8 cellular contexts compared by ENCODE assay signal in genomic region chr22:38316340-38317236, GRCh38. TPM values are rescaled to one million over a fixed set of nuclear protein-coding genes. Genes with fewer than 3 reads are reported as not detected.
A peak's percentile ranks its signal among the peaks of the same experiment; 100 is the strongest.
DNase-seq lines count a peak whose midpoint lies in the region; ATAC-seq, FAIRE-seq and TF ChIP-seq lines count a peak whose summit lies in the region.

No MANE protein-coding gene starts in this region.

- peak overlapping the region; percentile 85 for H3K4ac ChIP-seq in IMR-90 (ENCODE audit: low read depth, low read length)

- H3K9me1 ChIP-seq in IMR-90 (ENCODE audit: insufficient read depth, low read length), result peaks cover 20% of the 10 kb centered on the region

- BruUV-seq in IMR-90 (replicated peaks; lab: Mats Ljungman, UMichigan), result TSS peak; percentile 10

- peak overlapping the region; percentile 97 for H3K14ac ChIP-seq in IMR-90 (replicated peaks; ENCODE audit: low read depth, low read length)

- H3K9me3 ChIP-seq in IMR-90 (ENCODE audit: control insufficient read depth, insufficient read depth, low read length) (no peaks in the 10 kb centered on the region), WERI-Rb-1 (ENCODE audit: severe bottlenecking) (no peaks in the 10 kb centered on the region), iPS-20b (ENCODE audit: insufficient read depth, low read depth, low read length) (no peaks in the 10 kb centered on the region), sigmoid colon (no peaks in the 10 kb centered on the region)

- POLR2A ChIA-PET in IMR-90 (lab: Charles Lee; ENCODE audit: unreplicated experiment), result interaction anchor here (0.6 kb wide), 2 partner anchors 113 to 179 kb away, joined by 5 to 12 read pairs; no protein-coding TSS in a partner anchor

- no peak for TF ChIP-seq CTCF in IMR-90 (conservative IDR thresholded peaks at IDR 0.05; ENCODE audit: low read depth, low read length)
- TF ChIP-seq CTCF in WERI-Rb-1 (IDR thresholded peaks at IDR 0.05; ENCODE audit: low read depth, low read length), result no peak
- no peak for TF ChIP-seq CTCF in cardiac fibroblast (IDR thresholded peaks at IDR 0.05; ENCODE audit: low read depth, low read length)
- TF ChIP-seq CTCF in sigmoid colon (IDR thresholded peaks at IDR 0.05), result no peak

- H3K23ac ChIP-seq in IMR-90 (ENCODE audit: low read depth, low read length), result peak overlapping the region; percentile 99

- H2BK15ac ChIP-seq in IMR-90 (ENCODE audit: low read depth, low read length), result peak overlapping the region; percentile 72; the same call in 1 of the 3 replicates

- peak overlapping the region; percentile 83 to 86 for H4K8ac ChIP-seq in IMR-90 (ENCODE audit: low read depth in 2 of 2, low read length in 2 of 2)

- H2BK120ac ChIP-seq in IMR-90 (ENCODE audit: low read depth, low read length), result peak overlapping the region; percentile 79

- peak overlapping the region; percentile 93 for H4K91ac ChIP-seq in IMR-90 (ENCODE audit: insufficient read depth, low read depth, low read length)

- peak overlapping the region; percentile 75 for H2AFZ ChIP-seq in IMR-90 (replicated peaks; ENCODE audit: low read length, poor library complexity)

- H3K18ac ChIP-seq in IMR-90 (ENCODE audit: low read depth, low read length), result peak overlapping the region; percentile 91

- TF ChIP-seq POLR2A in IMR-90 (IDR thresholded peaks at IDR 0.05; ENCODE audit: low read depth, low read length) (peak; percentile 69), sigmoid colon (IDR thresholded peaks at IDR 0.05) (peak; percentile 32 to 55)

- CTCF ChIA-PET in IMR-90 (lab: Yijun Ruan, JAX), result no interaction called here

- H3K9ac ChIP-seq in IMR-90 (ENCODE audit: low read depth, low read length) (peak overlapping the region; percentile 99), iPS-20b (ENCODE audit: low read depth, low read length) (peak overlapping the region; percentile 95)

- in situ Hi-C loops in IMR-90 (cut with MboI; ENCODE audit: low sequenced_read_pairs), result no loop called here

- peak overlapping the region; percentile 94 for H2BK5ac ChIP-seq in IMR-90 (ENCODE audit: low read depth, low read length, poor library complexity, severe bottlenecking)

- peaks cover 46% of the 10 kb centered on the region for H4K20me1 ChIP-seq in IMR-90 (ENCODE audit: insufficient read depth, low read length)

- H3K4me2 ChIP-seq in IMR-90 (ENCODE audit: low read depth, low read length), result peak overlapping the region; percentile 92

- peaks cover 33% of the 10 kb centered on the region for H3K4me1 ChIP-seq in IMR-90 (ENCODE audit: control insufficient read depth, insufficient read depth, low read length)
- peaks cover 37% of the 10 kb centered on the region for H3K4me1 ChIP-seq in iPS-20b (ENCODE audit: insufficient read depth, low read length)
- peaks cover 0 to 56% (median 55%) of the 10 kb centered on the region in 4 donors for H3K4me1 ChIP-seq in sigmoid colon

- H3K79me1 ChIP-seq in IMR-90 (ENCODE audit: low read depth in 1 of 2, low read length in 2 of 2), result peaks cover 0 to 40% of the 10 kb centered on the region in 2 experiments; a peak in 2 of 4 replicates

- TF ChIP-seq EP300 in sigmoid colon (IDR thresholded peaks at IDR 0.05), result no peak

- WGBS in IMR-90 (ENCODE audit: extremely low coverage in 2 of 2, insufficient read length in 1 of 2), 2 experiments, result 0% methylated on average over 24 of the region's 70 CpGs; no CpG with 5 or more reads in 1 of the 2 experiments
- 1% methylated on average over 70 of the region's 70 CpGs for WGBS in sigmoid colon, 2 donors

- dilution Hi-C loops in IMR-90 (cut with HindIII; ENCODE audit: low sequenced_read_pairs, unreplicated experiment), result no loop called here

- ATAC-seq in IMR-90 (ENCODE audit: low read depth), result peak; percentile 32
- no peak for ATAC-seq in GM18858 (IDR thresholded peaks at IDR 0.05; ENCODE audit: unreplicated experiment)

- H3K56ac ChIP-seq in IMR-90 (ENCODE audit: extremely low read depth, insufficient read depth, low read length), result peak overlapping the region; percentile 97

- H3K27me3 ChIP-seq in IMR-90 (ENCODE audit: control insufficient read depth, insufficient read depth, low read length) (no peaks in the 10 kb centered on the region), WERI-Rb-1 (ENCODE audit: insufficient read depth, low read depth, severe bottlenecking) (no peaks in the 10 kb centered on the region), iPS-20b (ENCODE audit: insufficient read depth, low read length) (no peaks in the 10 kb centered on the region), sigmoid colon (no peaks in the 10 kb centered on the region)

- intact Hi-C loops in IMR-90 (cut with micrococcal nuclease), result loop anchor here (2.0 kb wide), 1 partner anchor 78 kb away; no protein-coding TSS in a partner anchor
- intact Hi-C loops in sigmoid colon (cut with DNase I), result loop anchor here (1.0 to 5.0 kb wide), 2 partner anchors 114 to 249 kb away; no protein-coding TSS in a partner anchor

- peak overlapping the region; percentile 97 for H2AK9ac ChIP-seq in IMR-90 (replicated peaks; ENCODE audit: low read depth, low read length, poor library complexity)

- H3K36me3 ChIP-seq in IMR-90 (ENCODE audit: control insufficient read depth, insufficient read depth, low read length) (peaks cover 13% of the 10 kb centered on the region), WERI-Rb-1 (peaks cover 43% of the 10 kb centered on the region), iPS-20b (ENCODE audit: insufficient read depth, low read depth, low read length) (peaks cover 28% of the 10 kb centered on the region), sigmoid colon (peaks cover 0 to 6% (median 0%) of the 10 kb centered on the region in 4 donors)

- FAIRE-seq in GM18507 (lab: Jason Lieb, UNC), result no peak

- TF ChIP-seq RAD21 in IMR-90 (IDR thresholded peaks at IDR 0.05; ENCODE audit: low read length), result no peak

- H2AK5ac ChIP-seq in IMR-90 (ENCODE audit: low read depth, low read length), result peak overlapping the region; percentile 99

- DNase-seq in GM18507 (ENCODE audit: extremely low spot score, insufficient read length, low read depth) (peak; percentile 32), IMR-90 (peak; percentile 51), WERI-Rb-1 (peak; percentile 58), cardiac fibroblast (ENCODE audit: low read depth in 2 of 2) (peak; percentile 60 to 72), sigmoid colon (peak; percentile 87), A172 (ENCODE audit: low spot score) (no peak)

- H3K27ac ChIP-seq in IMR-90 (ENCODE audit: insufficient read depth, low read length) (peak overlapping the region; percentile 98), WERI-Rb-1 (peak overlapping the region; percentile 94), iPS-20b (ENCODE audit: low read length) (peak overlapping the region; percentile 13), sigmoid colon (peak overlapping the region; percentile 96 to 99 (median 98))

- H2BK20ac ChIP-seq in IMR-90 (ENCODE audit: low read depth, low read length), result peak overlapping the region; percentile 61; the same call in 1 of the 2 replicates

- peak overlapping the region; percentile 92 for H4K5ac ChIP-seq in IMR-90 (ENCODE audit: low read depth, low read length)

- peak overlapping the region; percentile 92 for H3K4me3 ChIP-seq in IMR-90 (ENCODE audit: insufficient read depth, low read depth, low read length)
- peak overlapping the region; percentile 75 for H3K4me3 ChIP-seq in WERI-Rb-1 (ENCODE audit: low read depth, low read length)
- H3K4me3 ChIP-seq in cardiac fibroblast (replicated peaks in 1 of 2; ENCODE audit: low read depth in 2 of 2, low read length in 2 of 2), result peak overlapping the region; percentile 66 to 82
- peak overlapping the region; percentile 92 for H3K4me3 ChIP-seq in iPS-20b (ENCODE audit: low read length)
- peak overlapping the region; percentile 62 to 96 (median 84) for H3K4me3 ChIP-seq in sigmoid colon

TF ChIP-seq in IMR-90, 13 proteins besides CTCF, POLR2A, EP300 and RAD21:
- no peak for TF ChIP-seq MAFK (IDR thresholded peaks at IDR 0.05; ENCODE audit: low read depth, low read length)
- TF ChIP-seq CHD1 (IDR thresholded peaks at IDR 0.05; ENCODE audit: low read depth, low read length), result peak; percentile 27; the same call in 1 of the 2 replicates
- no peak for TF ChIP-seq BHLHE40 (IDR thresholded peaks at IDR 0.05; ENCODE audit: low read depth, low read length)
- no peak for TF ChIP-seq NFE2L2 (IDR thresholded peaks at IDR 0.05; ENCODE audit: low read depth, low read length)
- TF ChIP-seq MAZ (IDR thresholded peaks at IDR 0.05; ENCODE audit: borderline replicate concordance, low read depth, low read length), result peak; percentile 64; the same call in 1 of the 2 replicates
- TF ChIP-seq FOS (IDR thresholded peaks at IDR 0.05; ENCODE audit: low read depth, low read length), result no peak
- no peak for TF ChIP-seq USF2 (IDR thresholded peaks at IDR 0.05; ENCODE audit: low read depth, low read length)
- no peak for TF ChIP-seq RFX5 (IDR thresholded peaks at IDR 0.05; ENCODE audit: low read depth, low read length)
TF ChIP-seq in IMR-90: peak in this region for 2.

RNA-seq across cellular contexts. Expression of gene CSNK1E, which starts 0.6 kb away (rescaled TPM):
- total RNA-seq in IMR-90 (2012; rRNA removed) (114 and 116 TPM in 2 replicates), sigmoid colon (100 to 1,000 TPM in 1 of 4 donors, 10 to 100 TPM in 3; 60.6 to 116 (median 73.3) TPM)
- polyA plus RNA-seq in IMR-90 (2012; rRNA removed) (270 and 276 TPM in 2 replicates), sigmoid colon (10 to 100 TPM; 33.6 to 82.8 (median 35.1) TPM)
- 125 and 248 TPM in 2 replicates for polyA plus RNA-seq in IMR-90 (2012; cell fraction: cytosol; rRNA removed)
- 504 and 679 TPM in 2 replicates for polyA plus RNA-seq in IMR-90 (2012; cell fraction: nucleus; rRNA removed; ENCODE audit: low replicate concordance)
- 61.3 and 67.5 TPM in 2 replicates for total RNA-seq in A172 (2014; rRNA removed; shearing (Covaris generic))

RNA-seq across cellular contexts. Expression of gene TMEM184B, which starts 43.8 kb away (rescaled TPM):
- total RNA-seq in IMR-90 (2012; rRNA removed) (9.1 and 9.2 TPM in 2 replicates), sigmoid colon (10 to 100 TPM; 42.6 to 96.4 (median 68.1) TPM)
- polyA plus RNA-seq in IMR-90 (2012; rRNA removed) (81.1 and 87.5 TPM in 2 replicates), sigmoid colon (10 to 100 TPM in 1 of 3 donors, 1 to 10 TPM in 2; 7.2 to 34.3 (median 8.1) TPM)
- 40.0 and 98.4 TPM in 2 replicates for polyA plus RNA-seq in IMR-90 (2012; cell fraction: cytosol; rRNA removed)
- polyA plus RNA-seq in IMR-90 (2012; cell fraction: nucleus; rRNA removed; ENCODE audit: low replicate concordance), result 132 and 272 TPM in 2 replicates
- total RNA-seq in A172 (2014; rRNA removed; shearing (Covaris generic)), result 21.5 and 33.8 TPM in 2 replicates

Comparison
In these comparisons a context has a peak if more than half of its experiments do, and no peak if none do; other contexts are left out.
1. H3K27ac ChIP-seq: peak in every context shown above with its lines; median percentile 98 in IMR-90; 98 in sigmoid colon; 94 in WERI-Rb-1; 13 in iPS-20b.